In the genomic region with DNA sequence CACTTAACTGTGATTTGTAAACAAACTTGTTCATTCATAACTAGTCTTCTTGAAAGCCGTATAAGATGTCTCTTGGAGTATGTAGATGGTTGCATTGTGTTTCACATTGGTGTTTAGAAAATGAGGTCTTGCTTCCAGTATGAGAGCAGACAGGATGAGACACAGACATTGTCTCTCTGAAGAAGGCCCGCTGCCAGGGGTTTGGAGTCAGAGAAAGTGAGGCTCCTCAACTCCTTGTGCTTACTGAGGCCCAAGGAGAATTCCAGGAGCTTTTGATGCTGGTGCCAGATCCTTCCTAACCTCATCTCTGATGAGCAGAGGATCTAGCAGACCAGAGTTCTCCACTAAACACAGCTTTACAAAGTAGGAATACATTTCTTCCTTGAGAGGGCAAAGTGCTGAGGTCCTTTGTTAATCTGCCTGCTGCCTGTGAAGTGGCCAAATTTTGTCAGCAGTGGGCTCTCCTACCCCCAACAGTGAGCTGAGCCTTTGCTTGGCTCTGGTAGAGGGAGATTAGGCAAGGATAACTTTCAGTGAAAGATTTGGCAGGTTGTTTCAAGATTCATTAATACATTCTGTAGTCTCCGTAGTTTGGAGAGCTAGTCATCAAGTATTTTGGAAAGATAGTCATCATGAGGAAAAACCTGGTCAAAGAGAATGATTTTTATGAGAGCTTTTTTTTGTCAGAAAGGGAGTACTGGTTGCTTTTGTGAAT, we compare ENCODE assay signal across 13 cellular contexts. TPM values are rescaled to one million over a fixed set of nuclear protein-coding genes. Genes with fewer than 3 reads are reported as not detected.
A peak's percentile ranks its signal among the peaks of the same experiment; 100 is the strongest.
DNase-seq lines count a peak whose midpoint lies in the region; ATAC-seq and TF ChIP-seq lines count a peak whose summit lies in the region.
"Had no signal": no experiment of that assay in that cellular context is flagged by ENCODE, and none has a peak within 500 bp of the region (broad histone marks: within the 10 kb centered on the region; RNA-seq: fewer than 3 reads in every experiment).

No MANE protein-coding gene starts in this region.

- TF ChIP-seq CTCF in brain (conservative IDR thresholded peaks at IDR 0.05) (no peak), transverse colon (IDR thresholded peaks at IDR 0.05) (no peak), GM10266 (IDR thresholded peaks at IDR 0.05; ENCODE audit: control insufficient read depth, insufficient read depth, low read depth, missing control alignments) (no peak)

- H3K4me3 Mint-ChIP-seq in activated naive CD4-positive, alpha-beta T cell treated with anti-CD3 and anti-CD28 coated beads for 36 hours: no peak overlapping the region
- H3K4me3 Mint-ChIP-seq in brain: peak overlapping the region in 2 of 5 experiments; percentile 35 to 54
- H3K4me3 Mint-ChIP-seq in natural killer cell treated with Interleukin-12 subunit alpha and Interleukin-12 subunit beta and Interleukin-15 and Interleukin-18, amount 100 ng/mL, for 72 hours: no peak overlapping the region
- H3K4me3 Mint-ChIP-seq: neural progenitor cell had no signal

- H3K4me1 ChIP-seq in transverse colon: peaks cover 9 to 47% (median 13%) of the 10 kb centered on the region in 4 donors
- H3K4me1 ChIP-seq: uterus had no signal

- no peak for DNase-seq in activated naive CD4-positive, alpha-beta T cell treated with anti-CD3 and anti-CD28 coated beads for 36 hours
- no peak for DNase-seq in activated naive CD4-positive, alpha-beta T cell (lab: John Stamatoyannopoulos, UW)
- DNase-seq in natural killer cell treated with Interleukin-12 subunit alpha and Interleukin-12 subunit beta and Interleukin-15 and Interleukin-18, amount 100 ng/mL, for 72 hours (ENCODE audit: low spot score): no peak
- DNase-seq in transverse colon (no peak), NAMALWA (ENCODE audit: low spot score) (no peak), GM10266 (ENCODE audit: extremely low spot score) (no peak), NCI-H1105 (lab: John Stamatoyannopoulos, UW) (no peak)
- DNase-seq: stimulated activated CD4-positive, alpha-beta T cell treated with anti-CD3 and anti-CD28 coated beads, Interleukin-2, amount 100 ng/mL, for 48 hours; uterus had no signal

- 69 to 80% methylated on average over 1 to 3 of the region's 3 CpGs for WGBS in transverse colon (ENCODE audit: low coverage in 1 of 2), 2 donors

- H3K27ac ChIP-seq in transverse colon: peak overlapping the region; percentile 42 to 73 (median 64)
- H3K27ac ChIP-seq: neural progenitor cell, VCaP had no signal

- peaks cover 64% of the 10 kb centered on the region for H3K4me1 Mint-ChIP-seq in activated naive CD4-positive, alpha-beta T cell treated with anti-CD3 and anti-CD28 coated beads for 36 hours (ENCODE audit: low read depth)
- H3K4me1 Mint-ChIP-seq in brain: peaks cover 39% of the 10 kb centered on the region
- peaks cover 30 to 37% of the 10 kb centered on the region in 2 donors for H3K4me1 Mint-ChIP-seq in natural killer cell treated with Interleukin-12 subunit alpha and Interleukin-12 subunit beta and Interleukin-15 and Interleukin-18, amount 100 ng/mL, for 72 hours (ENCODE audit: low read depth in 2 of 2)

- H3K9me3 Mint-ChIP-seq in activated naive CD4-positive, alpha-beta T cell treated with anti-CD3 and anti-CD28 coated beads for 36 hours: no peaks in the 10 kb centered on the region
- no peaks in the 10 kb centered on the region for H3K9me3 Mint-ChIP-seq in brain
- no peaks in the 10 kb centered on the region for H3K9me3 Mint-ChIP-seq in natural killer cell treated with Interleukin-12 subunit alpha and Interleukin-12 subunit beta and Interleukin-15 and Interleukin-18, amount 100 ng/mL, for 72 hours
- H3K9me3 Mint-ChIP-seq: neural progenitor cell had no signal

- no peak for ATAC-seq in natural killer cell treated with Interleukin-12 subunit alpha and Interleukin-12 subunit beta and Interleukin-15 and Interleukin-18, amount 100 ng/mL, for 72 hours

- intact Hi-C loops in activated naive CD4-positive, alpha-beta T cell treated with anti-CD3 and anti-CD28 coated beads for 36 hours (cut with micrococcal nuclease): loop anchor here (5.0 kb wide), 1 partner anchor 37 kb away; no protein-coding TSS in a partner anchor
- intact Hi-C loops in transverse colon (cut with DNase I; ENCODE audit: low total_unique reads): no loop called here

- no peak for TF ChIP-seq POLR2A in transverse colon (IDR thresholded peaks at IDR 0.05)

- no peak overlapping the region for H3K4me3 ChIP-seq in transverse colon
- H3K4me3 ChIP-seq: neural progenitor cell, uterus had no signal

- peaks cover 0 to 29% (median 12%) of the 10 kb centered on the region in 4 donors for H3K36me3 ChIP-seq in transverse colon
- H3K36me3 ChIP-seq: uterus had no signal

- TF ChIP-seq EP300 in transverse colon (IDR thresholded peaks at IDR 0.05; ENCODE audit: low read depth): no peak

- peak overlapping the region; percentile 54 for H3K27ac Mint-ChIP-seq in activated naive CD4-positive, alpha-beta T cell treated with anti-CD3 and anti-CD28 coated beads for 36 hours
- peak overlapping the region in 4 of 5 experiments; percentile 23 to 94 (median 88) for H3K27ac Mint-ChIP-seq in brain
- H3K27ac Mint-ChIP-seq in natural killer cell treated with Interleukin-12 subunit alpha and Interleukin-12 subunit beta and Interleukin-15 and Interleukin-18, amount 100 ng/mL, for 72 hours: peak overlapping the region; percentile 22 to 40

- CTCF ChIA-PET in activated naive CD4-positive, alpha-beta T cell treated with anti-CD3 and anti-CD28 coated beads for 36 hours (lab: Charles Lee): interaction anchor here (0.5 to 1.9 kb wide), 7 partner anchors 14 to 383 kb away, joined by 3 to 6 read pairs (median 3); partner anchors contain the start of gene C20orf203

- no peaks in the 10 kb centered on the region for H3K27me3 ChIP-seq in transverse colon
- H3K27me3 ChIP-seq: neural progenitor cell, uterus had no signal

- in situ Hi-C loops in transverse colon (cut with MboI; ENCODE audit: low pct_ligation_motif_present in 1 of 4, low pct_unique_long_range_greater_than_20kb in 1 of 4, low sequenced_read_pairs in 3 of 4): no loop called here

- H3K9me3 ChIP-seq in transverse colon: no peaks in the 10 kb centered on the region
- H3K9me3 ChIP-seq: uterus had no signal

- no peaks in the 10 kb centered on the region for H3K27me3 Mint-ChIP-seq in activated naive CD4-positive, alpha-beta T cell treated with anti-CD3 and anti-CD28 coated beads for 36 hours (ENCODE audit: low read depth)
- no peaks in the 10 kb centered on the region for H3K27me3 Mint-ChIP-seq in brain
- H3K27me3 Mint-ChIP-seq in natural killer cell treated with Interleukin-12 subunit alpha and Interleukin-12 subunit beta and Interleukin-15 and Interleukin-18, amount 100 ng/mL, for 72 hours: no peaks in the 10 kb centered on the region

- H3K36me3 Mint-ChIP-seq in activated naive CD4-positive, alpha-beta T cell treated with anti-CD3 and anti-CD28 coated beads for 36 hours (ENCODE audit: low read depth): peaks cover 57% of the 10 kb centered on the region
- peaks cover 82% of the 10 kb centered on the region for H3K36me3 Mint-ChIP-seq in brain
- peaks cover 16% of the 10 kb centered on the region for H3K36me3 Mint-ChIP-seq in natural killer cell treated with Interleukin-12 subunit alpha and Interleukin-12 subunit beta and Interleukin-15 and Interleukin-18, amount 100 ng/mL, for 72 hours

RNA-seq across cellular contexts. Expression of gene MAPRE1, which starts 9.7 kb away (rescaled TPM):
- total RNA-seq in activated naive CD4-positive, alpha-beta T cell treated with anti-CD3 and anti-CD28 coated beads for 36 hours: 100 to 1,000 TPM; 119 to 127 TPM
- 235 TPM for polyA plus RNA-seq in brain (ENCODE audit: insufficient read depth, low read depth, low replicate concordance)
- total RNA-seq in natural killer cell treated with Interleukin-12 subunit alpha and Interleukin-12 subunit beta and Interleukin-15 and Interleukin-18, amount 100 ng/mL, for 72 hours: 100 to 1,000 TPM; 122 to 142 TPM
- total RNA-seq in transverse colon: 10 to 100 TPM; 30.3 to 66.8 (median 60.5) TPM

RNA-seq across cellular contexts. Expression of gene EFCAB8, which starts 29.3 kb away (rescaled TPM):
- total RNA-seq in activated naive CD4-positive, alpha-beta T cell treated with anti-CD3 and anti-CD28 coated beads for 36 hours: under 1 TPM; 0.45 to 0.57 TPM
- polyA plus RNA-seq in brain (ENCODE audit: insufficient read depth, low read depth, low replicate concordance): 0.25 TPM
- 1 to 10 TPM in 1 of 2 donors, under 1 TPM in 1; 0.78 to 3.1 TPM for total RNA-seq in natural killer cell treated with Interleukin-12 subunit alpha and Interleukin-12 subunit beta and Interleukin-15 and Interleukin-18, amount 100 ng/mL, for 72 hours
- under 1 TPM in 1 of 4 donors, not detected in 3; 0.14 TPM for total RNA-seq in transverse colon
- total RNA-seq: NCI-H460 had no signal

Comparison
In these comparisons a context has a peak if more than half of its experiments do, and no peak if none do; other contexts are left out.
1. H3K27ac Mint-ChIP-seq: peak in every context shown above with its lines; median percentile 88 in brain; 54 in activated naive CD4-positive, alpha-beta T cell treated with anti-CD3 and anti-CD28 coated beads for 36 hours; 31 in natural killer cell treated with Interleukin-12 subunit alpha and Interleukin-12 subunit beta and Interleukin-15 and Interleukin-18, amount 100 ng/mL, for 72 hours.